In the genomic region with DNA sequence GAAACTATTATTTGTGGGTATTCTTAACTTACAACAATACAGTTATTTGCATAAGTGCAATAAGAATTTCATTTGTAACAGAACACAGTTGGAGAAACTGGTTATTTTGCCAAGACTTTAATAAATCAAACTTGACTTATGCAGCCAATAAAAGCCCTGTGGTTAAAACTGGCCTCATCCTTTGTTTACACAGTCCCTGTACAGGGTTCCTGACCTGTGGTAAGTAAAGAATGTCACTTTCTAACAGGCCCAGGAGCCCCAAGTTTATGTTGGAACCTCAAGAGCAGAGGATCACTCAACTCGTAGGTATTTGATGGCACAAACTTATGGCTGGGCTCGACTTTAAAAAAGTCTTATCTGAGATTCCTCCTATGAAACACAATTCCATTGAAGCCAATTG, we compare ENCODE assay signal across 18 cellular contexts.
DNase-seq lines count a peak whose midpoint lies in the region; ATAC-seq, FAIRE-seq and TF ChIP-seq lines count a peak whose summit lies in the region.
"Had no signal": no experiment of that assay in that cellular context is flagged by ENCODE, and none has a peak within 500 bp of the region (broad histone marks: within the 10 kb centered on the region; RNA-seq: fewer than 3 reads in every experiment).

No MANE protein-coding gene starts in this region.

- no peak overlapping the region for H3K4me2 ChIP-seq in astrocyte (ENCODE audit: low read length)
- H3K4me2 ChIP-seq: BLaER1 had no signal

- no peaks in the 10 kb centered on the region for H4K20me1 ChIP-seq in astrocyte (ENCODE audit: insufficient read depth, low read length)
- H4K20me1 ChIP-seq: BLaER1 had no signal

- no peaks in the 10 kb centered on the region for H3K36me3 ChIP-seq in astrocyte (ENCODE audit: insufficient read depth, low read length)
- H3K36me3 ChIP-seq: BLaER1 had no signal

- no peak for TF ChIP-seq CTCF in astrocyte (IDR thresholded peaks at IDR 0.05; ENCODE audit: insufficient read depth, low read depth, low read length)
- no peak for TF ChIP-seq CTCF in fibroblast of pulmonary artery (IDR thresholded peaks at IDR 0.05; ENCODE audit: low read length, missing control alignments)

- no peak overlapping the region for H3K9ac ChIP-seq in astrocyte (ENCODE audit: low read length)
- H3K9ac ChIP-seq: BLaER1 had no signal

- ATAC-seq in GM19455 (IDR thresholded peaks at IDR 0.05; ENCODE audit: unreplicated experiment) = no peak
- ATAC-seq: HCT116 had no signal

- no peaks in the 10 kb centered on the region for H3K9me3 ChIP-seq in astrocyte (ENCODE audit: insufficient read depth, low read depth, low read length)
- H3K9me3 ChIP-seq: BLaER1 had no signal

- DNase-seq in astrocyte (ENCODE audit: low read depth) = peak; percentile 80
- DNase-seq in fibroblast of pulmonary artery (ENCODE audit: low read depth) = peak; percentile 4
- DNase-seq in urothelium cell line (ENCODE audit: low spot score) = peak; percentile 2
- DNase-seq in stimulated activated CD4-positive, alpha-beta T cell treated with anti-CD3 and anti-CD28 coated beads, Interleukin-4, amount 100 ng/mL, for 4 hours = no peak
- no peak for DNase-seq in NCI-H510A (lab: John Stamatoyannopoulos, UW)
- DNase-seq: DMS 273 treated with DMSO at 0.1 percent for 48 hours, KBM-7, MM.1S, NCI-H1105 treated with DMSO at 0.1 percent for 48 hours, NCI-H187, NCI-H446 treated with DMSO at 0.1 percent for 48 hours, NCI-H774 had no signal

- no peak overlapping the region for H3K27ac ChIP-seq in astrocyte (ENCODE audit: low read depth, low read length)
- H3K27ac ChIP-seq: BLaER1 had no signal

- no peaks in the 10 kb centered on the region for H3K4me1 ChIP-seq in astrocyte (ENCODE audit: insufficient read depth, low read length)
- H3K4me1 ChIP-seq: BLaER1 had no signal

- H3K4me3 ChIP-seq in astrocyte (ENCODE audit: insufficient read depth, low read depth, low read length) = no peak overlapping the region
- no peak overlapping the region for H3K4me3 ChIP-seq in fibroblast of pulmonary artery (replicated peaks; ENCODE audit: low read depth, low read length)
- H3K4me3 ChIP-seq: BLaER1 had no signal

- no peak for TF ChIP-seq RAD21 in Ishikawa (IDR thresholded peaks at IDR 0.05; ENCODE audit: low read depth)

- no peaks in the 10 kb centered on the region for H3K27me3 Mint-ChIP-seq in astrocyte (ENCODE audit: low read depth, unreplicated experiment)

- no peak overlapping the region for H3K27ac Mint-ChIP-seq in astrocyte (ENCODE audit: unreplicated experiment)

- H3K4me1 Mint-ChIP-seq in astrocyte (ENCODE audit: low read depth, unreplicated experiment) = no peaks in the 10 kb centered on the region

- H3K27me3 ChIP-seq in astrocyte (ENCODE audit: insufficient read depth, low read length) = no peaks in the 10 kb centered on the region
- H3K27me3 ChIP-seq: BLaER1 had no signal

- peak; percentile 70 for TF ChIP-seq EP300 in Ishikawa (IDR thresholded peaks at IDR 0.05; ENCODE audit: borderline replicate concordance)

- H3K9me3 Mint-ChIP-seq in astrocyte (ENCODE audit: unreplicated experiment) = no peaks in the 10 kb centered on the region

- H3K79me2 ChIP-seq in astrocyte (ENCODE audit: insufficient read depth, low read length) = no peaks in the 10 kb centered on the region

- no peaks in the 10 kb centered on the region for H3K36me3 Mint-ChIP-seq in astrocyte (ENCODE audit: low read depth, unreplicated experiment)

- H3K4me3 Mint-ChIP-seq in astrocyte (ENCODE audit: unreplicated experiment) = no peak overlapping the region

- FAIRE-seq in astrocyte (lab: Jason Lieb, UNC) = peak; percentile 20
- FAIRE-seq in urothelium cell line (lab: Jason Lieb, UNC) = no peak
- FAIRE-seq: GM18507, RCC 7860 had no signal

- no peak overlapping the region for H2AFZ ChIP-seq in astrocyte (ENCODE audit: low read depth, low read length)

TF ChIP-seq in Ishikawa, 13 proteins besides CTCF, POLR2A, EP300 and RAD21:
- no peak for TF ChIP-seq CEBPB (IDR thresholded peaks at IDR 0.05)
- peak; percentile 64; the same call in 1 of the 2 replicates for TF ChIP-seq FOXM1 (IDR thresholded peaks at IDR 0.05; ENCODE audit: borderline replicate concordance, low read depth)
- TF ChIP-seq TCF12 (IDR thresholded peaks at IDR 0.05; ENCODE audit: low read depth) = peak; percentile 60; the same call in 1 of the 2 replicates
- peak; percentile 84 for TF ChIP-seq NFIC (IDR thresholded peaks at IDR 0.05)
- peak; percentile 61; the same call in 1 of the 2 replicates for TF ChIP-seq TEAD4 (IDR thresholded peaks at IDR 0.05)
TF ChIP-seq in Ishikawa: peak in this region for 4.

Comparison
In these comparisons a context has a peak if more than half of its experiments do, and no peak if none do; other contexts are left out.
1. DNase-seq: peak in astrocyte (single experiment), fibroblast of pulmonary artery (single experiment) and urothelium cell line (single experiment); none in stimulated activated CD4-positive, alpha-beta T cell treated with anti-CD3 and anti-CD28 coated beads, Interleukin-4, amount 100 ng/mL, for 4 hours (0 of 2) and NCI-H510A (single experiment).